Comparison of ENCODE assay signal across 17 cellular contexts in genomic region chr4:49044270-49044669, GRCh38. TPM values are rescaled to one million over a fixed set of nuclear protein-coding genes. Genes with fewer than 3 reads are reported as not detected.
"Had no signal": no experiment of that assay in that cellular context is flagged by ENCODE, and none has a peak within 500 bp of the region (broad histone marks: within the 10 kb centered on the region; RNA-seq: fewer than 3 reads in every experiment).

No MANE protein-coding gene starts in this region.

- H3K27ac ChIP-seq: ascending aorta, neutrophil, parathyroid adenoma, thoracic aorta, VCaP had no signal

- H3K9me3 ChIP-seq: ascending aorta, neutrophil, thoracic aorta had no signal

- H3K4me1 Mint-ChIP-seq: activated naive CD4-positive, alpha-beta T cell treated with anti-CD3 and anti-CD28 coated beads, Interleukin-2, amount 10 ng/mL, durations not matched to agents 7 days and 5 days; activated T-helper 17 cell treated with anti-CD3 and anti-CD28 coated beads, Interleukin-2, amount 50 U/mL, for 72 hours; endodermal cell; natural killer cell; stimulated activated effector memory CD8-positive, alpha-beta T cell treated with anti-CD3 and anti-CD28 coated beads, Interleukin-12 subunit alpha, Interleukin-12 subunit beta, amount 100 ng/mL, for 72 hours had no signal

- H3K36me3 ChIP-seq: ascending aorta, neutrophil, thoracic aorta had no signal

- ATAC-seq: activated T-helper 17 cell treated with anti-CD3 and anti-CD28 coated beads, Interleukin-2, amount 50 U/mL, for 72 hours; left lobe of liver; stimulated activated effector memory CD8-positive, alpha-beta T cell treated with anti-CD3 and anti-CD28 coated beads, Interleukin-12 subunit alpha, Interleukin-12 subunit beta, amount 100 ng/mL, for 72 hours had no signal

- H2AFZ ChIP-seq: parathyroid adenoma had no signal

- H3K36me3 Mint-ChIP-seq: activated naive CD4-positive, alpha-beta T cell treated with anti-CD3 and anti-CD28 coated beads, Interleukin-2, amount 10 ng/mL, durations not matched to agents 7 days and 5 days; natural killer cell; stimulated activated effector memory CD8-positive, alpha-beta T cell treated with anti-CD3 and anti-CD28 coated beads, Interleukin-12 subunit alpha, Interleukin-12 subunit beta, amount 100 ng/mL, for 72 hours had no signal

- H3K4me1 ChIP-seq: ascending aorta, parathyroid adenoma had no signal

- H3K4me3 Mint-ChIP-seq: activated naive CD4-positive, alpha-beta T cell treated with anti-CD3 and anti-CD28 coated beads, Interleukin-2, amount 10 ng/mL, durations not matched to agents 7 days and 5 days; activated T-helper 17 cell treated with anti-CD3 and anti-CD28 coated beads, Interleukin-2, amount 50 U/mL, for 72 hours; endodermal cell; natural killer cell; stimulated activated effector memory CD8-positive, alpha-beta T cell treated with anti-CD3 and anti-CD28 coated beads, Interleukin-12 subunit alpha, Interleukin-12 subunit beta, amount 100 ng/mL, for 72 hours had no signal

- H3K9ac ChIP-seq: parathyroid adenoma had no signal

- H3K9me3 Mint-ChIP-seq: activated naive CD4-positive, alpha-beta T cell treated with anti-CD3 and anti-CD28 coated beads, Interleukin-2, amount 10 ng/mL, durations not matched to agents 7 days and 5 days had no signal

- H3K27me3 ChIP-seq: ascending aorta, neutrophil had no signal

- H3K79me2 ChIP-seq: parathyroid adenoma had no signal

- DNase-seq: activated CD4-positive, alpha-beta T cell treated with anti-CD3 and anti-CD28 coated beads for 1 hour; activated CD4-positive, alpha-beta T cell treated with anti-CD3 and anti-CD28 coated beads, Interleukin-2, amount 50 U/mL, for 48 hours; activated naive CD4-positive, alpha-beta T cell treated with anti-CD3 and anti-CD28 coated beads, Interleukin-2, amount 10 ng/mL, durations not matched to agents 7 days and 5 days; endodermal cell; erythroblast; islet precursor cell; natural killer cell had no signal

- H3K27me3 Mint-ChIP-seq: activated naive CD4-positive, alpha-beta T cell treated with anti-CD3 and anti-CD28 coated beads, Interleukin-2, amount 10 ng/mL, durations not matched to agents 7 days and 5 days had no signal

- H3K4me3 ChIP-seq: ascending aorta, thoracic aorta had no signal

- H3K27ac Mint-ChIP-seq: activated naive CD4-positive, alpha-beta T cell treated with anti-CD3 and anti-CD28 coated beads, Interleukin-2, amount 10 ng/mL, durations not matched to agents 7 days and 5 days; activated T-helper 17 cell treated with anti-CD3 and anti-CD28 coated beads, Interleukin-2, amount 50 U/mL, for 72 hours; endodermal cell; natural killer cell; stimulated activated effector memory CD8-positive, alpha-beta T cell treated with anti-CD3 and anti-CD28 coated beads, Interleukin-12 subunit alpha, Interleukin-12 subunit beta, amount 100 ng/mL, for 72 hours had no signal

RNA-seq across cellular contexts. Expression of gene CWH43, which starts 58.2 kb away (rescaled TPM):
- total RNA-seq: activated T-helper 17 cell treated with anti-CD3 and anti-CD28 coated beads, Interleukin-2, amount 50 U/mL, for 72 hours; ascending aorta; chondrocyte; dermis microvascular lymphatic vessel endothelial cell; endodermal cell; left lobe of liver; natural killer cell; thoracic aorta had no signal
